Comparison of ENCODE assay signal across 1 cellular context in the genomic region with DNA sequence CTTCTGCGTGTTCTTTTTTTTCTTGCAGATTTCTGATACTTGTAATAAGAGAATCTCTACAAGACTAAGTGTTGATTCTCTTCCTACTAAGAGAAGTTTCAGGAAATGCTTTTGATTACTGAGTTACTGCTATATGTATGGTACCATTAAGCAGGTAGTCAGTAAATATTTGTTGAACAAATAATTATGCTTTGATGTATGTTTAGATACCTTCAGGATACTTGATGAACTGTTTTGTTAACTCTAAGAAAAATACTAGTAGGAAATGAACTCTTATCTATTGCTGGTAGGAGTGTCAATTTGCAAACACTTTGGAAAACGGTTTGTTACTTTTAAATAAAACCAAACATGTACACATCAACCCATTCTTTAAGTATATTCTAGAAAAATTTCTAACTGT.
TF ChIP-seq lines count a peak whose summit lies in the region.

No MANE protein-coding gene starts in this region.

TF ChIP-seq in HepG2, 621 proteins besides CTCF, POLR2A, EP300 and RAD21 (continued from another document and continues in another):
- TF ChIP-seq RXRB (CRISPR knock-in tag; IDR thresholded peaks at IDR 0.05; ENCODE audit: borderline replicate concordance) (peak; percentile 74; the same call in 1 of the 2 replicates), NR2F6 (IDR thresholded peaks at IDR 0.05) (peak; percentile 37; the same call in 1 of the 2 replicates), NR2F6 (CRISPR knock-in tag; IDR thresholded peaks at IDR 0.05) (no peak), SP4 (CRISPR knock-in tag; IDR thresholded peaks at IDR 0.05) (no peak), NFIB (CRISPR knock-in tag; IDR thresholded peaks at IDR 0.05; ENCODE audit: borderline replicate concordance) (no peak), ZNF503 (CRISPR knock-in tag; IDR thresholded peaks at IDR 0.05) (peak; percentile 89), ZBTB42 (CRISPR knock-in tag; IDR thresholded peaks at IDR 0.05) (no peak), SPEN (CRISPR knock-in tag; IDR thresholded peaks at IDR 0.05; ENCODE audit: low read depth) (no peak), ZSCAN31 (CRISPR knock-in tag; IDR thresholded peaks at IDR 0.05; ENCODE audit: low read depth) (no peak), MYPOP (CRISPR knock-in tag; IDR thresholded peaks at IDR 0.05) (no peak; the same call in 1 of the 2 replicates), KAT2B (IDR thresholded peaks at IDR 0.05; ENCODE audit: borderline replicate concordance, low read depth, low read length) (no peak), ZSCAN9 (CRISPR knock-in tag; IDR thresholded peaks at IDR 0.05; ENCODE audit: borderline replicate concordance) (0 out of 2 replicates have a peak, but pooled peaks have one; percentile 20), FOXP1 (IDR thresholded peaks at IDR 0.05) (no peak), FOXP1 (CRISPR knock-in tag; IDR thresholded peaks at IDR 0.05) (peak; percentile 86), ZNF562 (CRISPR knock-in tag; IDR thresholded peaks at IDR 0.05; ENCODE audit: borderline replicate concordance) (no peak), ONECUT2 (CRISPR knock-in tag; IDR thresholded peaks at IDR 0.05) (no peak), RCOR2 (CRISPR knock-in tag; IDR thresholded peaks at IDR 0.05) (peak; percentile 45; the same call in 1 of the 2 replicates), ZNF275 (CRISPR knock-in tag; IDR thresholded peaks at IDR 0.05; ENCODE audit: borderline replicate concordance) (no peak), IKZF1 (IDR thresholded peaks at IDR 0.05) (no peak), GTF2F1 (IDR thresholded peaks at IDR 0.05; ENCODE audit: low read length) (no peak), ZNF546 (CRISPR knock-in tag; conservative IDR thresholded peaks at IDR 0.05) (no peak), CREB1 (IDR thresholded peaks at IDR 0.05) (no peak), CREB1 (CRISPR knock-in tag; IDR thresholded peaks at IDR 0.05) (peak; percentile 50), MLX (CRISPR knock-in tag; IDR thresholded peaks at IDR 0.05) (peak; percentile 27; the same call in 1 of the 2 replicates), SKI (IDR thresholded peaks at IDR 0.05; ENCODE audit: partially characterized antibody) (peak; percentile 21), MYC (CRISPR knock-in tag; IDR thresholded peaks at IDR 0.05; ENCODE audit: borderline replicate concordance) (no peak), MTA1 (CRISPR knock-in tag; IDR thresholded peaks at IDR 0.05; ENCODE audit: borderline replicate concordance) (no peak), ERF (CRISPR knock-in tag; IDR thresholded peaks at IDR 0.05) (peak; percentile 79; the same call in 1 of the 2 replicates), BCL6 (CRISPR knock-in tag; IDR thresholded peaks at IDR 0.05) (peak; percentile 89), ZNF530 (CRISPR knock-in tag; IDR thresholded peaks at IDR 0.05; ENCODE audit: low read depth) (no peak), CHD4 (IDR thresholded peaks at IDR 0.05; ENCODE audit: borderline replicate concordance, low read length) (no peak), ZNF775 (CRISPR knock-in tag; IDR thresholded peaks at IDR 0.05; ENCODE audit: borderline replicate concordance) (no peak), STAG1 (CRISPR knock-in tag; IDR thresholded peaks at IDR 0.05) (no peak), FLYWCH1 (CRISPR knock-in tag; IDR thresholded peaks at IDR 0.05) (no peak), SP2 (CRISPR knock-in tag; IDR thresholded peaks at IDR 0.05) (no peak), KLF9 (CRISPR knock-in tag; IDR thresholded peaks at IDR 0.05; ENCODE audit: low read depth) (no peak), ZNF768 (CRISPR knock-in tag; IDR thresholded peaks at IDR 0.05) (no peak), HNRNPK (IDR thresholded peaks at IDR 0.05; ENCODE audit: low read depth, low read length, poor library complexity, severe bottlenecking) (no peak), ZMYM4 (CRISPR knock-in tag; IDR thresholded peaks at IDR 0.05) (no peak), GATAD2A (CRISPR knock-in tag; IDR thresholded peaks at IDR 0.05) (peak; percentile 78)
- TF ChIP-seq, protein P1, sequence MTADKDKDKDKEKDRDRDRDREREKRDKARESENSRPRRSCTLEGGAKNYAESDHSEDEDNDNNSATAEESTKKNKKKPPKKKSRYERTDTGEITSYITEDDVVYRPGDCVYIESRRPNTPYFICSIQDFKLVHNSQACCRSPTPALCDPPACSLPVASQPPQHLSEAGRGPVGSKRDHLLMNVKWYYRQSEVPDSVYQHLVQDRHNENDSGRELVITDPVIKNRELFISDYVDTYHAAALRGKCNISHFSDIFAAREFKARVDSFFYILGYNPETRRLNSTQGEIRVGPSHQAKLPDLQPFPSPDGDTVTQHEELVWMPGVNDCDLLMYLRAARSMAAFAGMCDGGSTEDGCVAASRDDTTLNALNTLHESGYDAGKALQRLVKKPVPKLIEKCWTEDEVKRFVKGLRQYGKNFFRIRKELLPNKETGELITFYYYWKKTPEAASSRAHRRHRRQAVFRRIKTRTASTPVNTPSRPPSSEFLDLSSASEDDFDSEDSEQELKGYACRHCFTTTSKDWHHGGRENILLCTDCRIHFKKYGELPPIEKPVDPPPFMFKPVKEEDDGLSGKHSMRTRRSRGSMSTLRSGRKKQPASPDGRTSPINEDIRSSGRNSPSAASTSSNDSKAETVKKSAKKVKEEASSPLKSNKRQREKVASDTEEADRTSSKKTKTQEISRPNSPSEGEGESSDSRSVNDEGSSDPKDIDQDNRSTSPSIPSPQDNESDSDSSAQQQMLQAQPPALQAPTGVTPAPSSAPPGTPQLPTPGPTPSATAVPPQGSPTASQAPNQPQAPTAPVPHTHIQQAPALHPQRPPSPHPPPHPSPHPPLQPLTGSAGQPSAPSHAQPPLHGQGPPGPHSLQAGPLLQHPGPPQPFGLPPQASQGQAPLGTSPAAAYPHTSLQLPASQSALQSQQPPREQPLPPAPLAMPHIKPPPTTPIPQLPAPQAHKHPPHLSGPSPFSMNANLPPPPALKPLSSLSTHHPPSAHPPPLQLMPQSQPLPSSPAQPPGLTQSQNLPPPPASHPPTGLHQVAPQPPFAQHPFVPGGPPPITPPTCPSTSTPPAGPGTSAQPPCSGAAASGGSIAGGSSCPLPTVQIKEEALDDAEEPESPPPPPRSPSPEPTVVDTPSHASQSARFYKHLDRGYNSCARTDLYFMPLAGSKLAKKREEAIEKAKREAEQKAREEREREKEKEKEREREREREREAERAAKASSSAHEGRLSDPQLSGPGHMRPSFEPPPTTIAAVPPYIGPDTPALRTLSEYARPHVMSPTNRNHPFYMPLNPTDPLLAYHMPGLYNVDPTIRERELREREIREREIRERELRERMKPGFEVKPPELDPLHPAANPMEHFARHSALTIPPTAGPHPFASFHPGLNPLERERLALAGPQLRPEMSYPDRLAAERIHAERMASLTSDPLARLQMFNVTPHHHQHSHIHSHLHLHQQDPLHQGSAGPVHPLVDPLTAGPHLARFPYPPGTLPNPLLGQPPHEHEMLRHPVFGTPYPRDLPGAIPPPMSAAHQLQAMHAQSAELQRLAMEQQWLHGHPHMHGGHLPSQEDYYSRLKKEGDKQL (CRISPR knock-in tag; IDR thresholded peaks at IDR 0.05; ENCODE audit: low read depth), result peak; percentile 96
- TF ChIP-seq, protein P2, sequence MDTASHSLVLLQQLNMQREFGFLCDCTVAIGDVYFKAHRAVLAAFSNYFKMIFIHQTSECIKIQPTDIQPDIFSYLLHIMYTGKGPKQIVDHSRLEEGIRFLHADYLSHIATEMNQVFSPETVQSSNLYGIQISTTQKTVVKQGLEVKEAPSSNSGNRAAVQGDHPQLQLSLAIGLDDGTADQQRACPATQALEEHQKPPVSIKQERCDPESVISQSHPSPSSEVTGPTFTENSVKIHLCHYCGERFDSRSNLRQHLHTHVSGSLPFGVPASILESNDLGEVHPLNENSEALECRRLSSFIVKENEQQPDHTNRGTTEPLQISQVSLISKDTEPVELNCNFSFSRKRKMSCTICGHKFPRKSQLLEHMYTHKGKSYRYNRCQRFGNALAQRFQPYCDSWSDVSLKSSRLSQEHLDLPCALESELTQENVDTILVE (CRISPR knock-in tag; IDR thresholded peaks at IDR 0.05), result peak; percentile 35; the same call in 1 of the 2 replicates
- TF ChIP-seq, protein P3, sequence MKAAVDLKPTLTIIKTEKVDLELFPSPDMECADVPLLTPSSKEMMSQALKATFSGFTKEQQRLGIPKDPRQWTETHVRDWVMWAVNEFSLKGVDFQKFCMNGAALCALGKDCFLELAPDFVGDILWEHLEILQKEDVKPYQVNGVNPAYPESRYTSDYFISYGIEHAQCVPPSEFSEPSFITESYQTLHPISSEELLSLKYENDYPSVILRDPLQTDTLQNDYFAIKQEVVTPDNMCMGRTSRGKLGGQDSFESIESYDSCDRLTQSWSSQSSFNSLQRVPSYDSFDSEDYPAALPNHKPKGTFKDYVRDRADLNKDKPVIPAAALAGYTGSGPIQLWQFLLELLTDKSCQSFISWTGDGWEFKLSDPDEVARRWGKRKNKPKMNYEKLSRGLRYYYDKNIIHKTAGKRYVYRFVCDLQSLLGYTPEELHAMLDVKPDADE (CRISPR knock-in tag; IDR thresholded peaks at IDR 0.05), result no peak
- TF ChIP-seq, protein P4, sequence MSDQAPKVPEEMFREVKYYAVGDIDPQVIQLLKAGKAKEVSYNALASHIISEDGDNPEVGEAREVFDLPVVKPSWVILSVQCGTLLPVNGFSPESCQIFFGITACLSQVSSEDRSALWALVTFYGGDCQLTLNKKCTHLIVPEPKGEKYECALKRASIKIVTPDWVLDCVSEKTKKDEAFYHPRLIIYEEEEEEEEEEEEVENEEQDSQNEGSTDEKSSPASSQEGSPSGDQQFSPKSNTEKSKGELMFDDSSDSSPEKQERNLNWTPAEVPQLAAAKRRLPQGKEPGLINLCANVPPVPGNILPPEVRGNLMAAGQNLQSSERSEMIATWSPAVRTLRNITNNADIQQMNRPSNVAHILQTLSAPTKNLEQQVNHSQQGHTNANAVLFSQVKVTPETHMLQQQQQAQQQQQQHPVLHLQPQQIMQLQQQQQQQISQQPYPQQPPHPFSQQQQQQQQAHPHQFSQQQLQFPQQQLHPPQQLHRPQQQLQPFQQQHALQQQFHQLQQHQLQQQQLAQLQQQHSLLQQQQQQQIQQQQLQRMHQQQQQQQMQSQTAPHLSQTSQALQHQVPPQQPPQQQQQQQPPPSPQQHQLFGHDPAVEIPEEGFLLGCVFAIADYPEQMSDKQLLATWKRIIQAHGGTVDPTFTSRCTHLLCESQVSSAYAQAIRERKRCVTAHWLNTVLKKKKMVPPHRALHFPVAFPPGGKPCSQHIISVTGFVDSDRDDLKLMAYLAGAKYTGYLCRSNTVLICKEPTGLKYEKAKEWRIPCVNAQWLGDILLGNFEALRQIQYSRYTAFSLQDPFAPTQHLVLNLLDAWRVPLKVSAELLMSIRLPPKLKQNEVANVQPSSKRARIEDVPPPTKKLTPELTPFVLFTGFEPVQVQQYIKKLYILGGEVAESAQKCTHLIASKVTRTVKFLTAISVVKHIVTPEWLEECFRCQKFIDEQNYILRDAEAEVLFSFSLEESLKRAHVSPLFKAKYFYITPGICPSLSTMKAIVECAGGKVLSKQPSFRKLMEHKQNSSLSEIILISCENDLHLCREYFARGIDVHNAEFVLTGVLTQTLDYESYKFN (CRISPR knock-in tag; conservative IDR thresholded peaks at IDR 0.05), result peak; percentile 53
- TF ChIP-seq, protein P5, sequence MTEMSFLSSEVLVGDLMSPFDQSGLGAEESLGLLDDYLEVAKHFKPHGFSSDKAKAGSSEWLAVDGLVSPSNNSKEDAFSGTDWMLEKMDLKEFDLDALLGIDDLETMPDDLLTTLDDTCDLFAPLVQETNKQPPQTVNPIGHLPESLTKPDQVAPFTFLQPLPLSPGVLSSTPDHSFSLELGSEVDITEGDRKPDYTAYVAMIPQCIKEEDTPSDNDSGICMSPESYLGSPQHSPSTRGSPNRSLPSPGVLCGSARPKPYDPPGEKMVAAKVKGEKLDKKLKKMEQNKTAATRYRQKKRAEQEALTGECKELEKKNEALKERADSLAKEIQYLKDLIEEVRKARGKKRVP (CRISPR knock-in tag; IDR thresholded peaks at IDR 0.05), result peak in 1 of 2 experiments; percentile 33; a peak in 1 of 4 replicates
